13 cellular contexts compared by ENCODE assay signal in the genomic region with DNA sequence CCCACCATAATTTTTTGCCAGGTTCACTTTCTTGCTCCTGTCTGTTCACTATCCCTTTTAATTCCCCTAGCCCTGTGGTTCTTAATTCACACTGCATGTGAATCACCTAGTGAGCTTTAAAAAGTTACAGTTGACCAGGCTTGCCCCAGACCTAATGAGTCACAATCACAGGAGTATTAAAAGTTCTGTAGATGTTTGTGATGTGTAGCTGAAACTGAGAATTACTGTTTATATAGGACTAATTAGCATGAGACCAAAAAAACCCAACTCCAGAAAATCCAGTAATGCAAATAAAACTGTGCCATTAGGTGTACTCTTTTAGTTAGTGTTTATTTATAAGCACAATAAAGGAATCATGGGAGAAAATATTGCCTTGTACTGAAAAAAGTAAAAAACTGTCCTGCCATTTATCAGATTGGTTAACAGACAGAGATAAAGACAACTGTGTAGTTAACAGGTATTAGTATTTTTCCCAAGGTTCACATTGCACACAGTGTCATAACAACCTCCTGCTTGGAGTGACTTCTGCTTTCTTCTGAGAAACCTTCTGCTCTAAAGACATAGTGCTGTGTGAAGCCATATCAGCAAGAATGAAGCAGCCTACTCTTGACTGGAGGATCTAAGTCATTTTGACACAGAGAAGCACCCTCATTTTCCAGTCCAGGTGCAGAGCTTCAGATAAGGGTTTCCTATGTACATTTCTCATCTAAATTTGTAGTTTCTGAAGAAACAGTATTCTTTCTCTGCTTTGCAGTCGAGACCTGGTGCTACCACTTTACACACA. TPM values are rescaled to one million over a fixed set of nuclear protein-coding genes. Genes with fewer than 3 reads are reported as not detected.
DNase-seq lines count a peak whose midpoint lies in the region; ATAC-seq, FAIRE-seq and TF ChIP-seq lines count a peak whose summit lies in the region.
"Had no signal": no experiment of that assay in that cellular context is flagged by ENCODE, and none has a peak within 500 bp of the region (broad histone marks: within the 10 kb centered on the region; RNA-seq: fewer than 3 reads in every experiment).

No MANE protein-coding gene starts in this region.

- H3K36me3 ChIP-seq in breast epithelium (peaks cover 5% of the 10 kb centered on the region), body of pancreas (replicated peaks in 1 of 2; ENCODE audit: insufficient read depth in 1 of 2, low read depth in 2 of 2) (peaks cover 0 to 11% of the 10 kb centered on the region in 2 donors)
- H3K36me3 ChIP-seq: neural progenitor cell had no signal

- no peaks in the 10 kb centered on the region for H3K9me3 Mint-ChIP-seq in MCF 10A (ENCODE audit: unreplicated experiment)
- H3K9me3 Mint-ChIP-seq in stimulated activated naive CD8-positive, alpha-beta T cell treated with anti-CD3 and anti-CD28 coated beads, Interleukin-15, amount 100 ng/mL, for 72 hours: no peaks in the 10 kb centered on the region
- H3K9me3 Mint-ChIP-seq: neural progenitor cell had no signal

- 74 to 91% methylated on average over 1 of the region's 1 CpG for WGBS in body of pancreas, 2 donors

- ATAC-seq in foreskin keratinocyte (peak; percentile 81), body of pancreas (no peak), GM21723 (IDR thresholded peaks at IDR 0.05; ENCODE audit: unreplicated experiment) (no peak)
- peak; percentile 54 for ATAC-seq in stimulated activated naive CD8-positive, alpha-beta T cell treated with anti-CD3 and anti-CD28 coated beads, Interleukin-15, amount 100 ng/mL, for 72 hours
- ATAC-seq: left lobe of liver had no signal

- no peaks in the 10 kb centered on the region for H3K4me1 ChIP-seq in breast epithelium
- H3K4me1 ChIP-seq in foreskin keratinocyte: peaks cover 16% of the 10 kb centered on the region
- H3K4me1 ChIP-seq in body of pancreas: peaks cover 8% of the 10 kb centered on the region
- H3K4me1 ChIP-seq: neural progenitor cell had no signal

- H3K9me3 ChIP-seq in breast epithelium (no peaks in the 10 kb centered on the region), body of pancreas (no peaks in the 10 kb centered on the region)
- H3K9me3 ChIP-seq: SJSA1 had no signal

- H3K4me1 Mint-ChIP-seq in MCF 10A (ENCODE audit: insufficient read depth, unreplicated experiment): peaks cover 33% of the 10 kb centered on the region
- H3K4me1 Mint-ChIP-seq in stimulated activated naive CD8-positive, alpha-beta T cell treated with anti-CD3 and anti-CD28 coated beads, Interleukin-15, amount 100 ng/mL, for 72 hours: peaks cover 19% of the 10 kb centered on the region

- intact Hi-C loops in MCF 10A (cut with micrococcal nuclease) (loop anchor here (5.0 kb wide), 1 partner anchor 376 kb away; no protein-coding TSS in a partner anchor), breast epithelium (cut with DNase I; ENCODE audit: low total_unique reads) (no loop called here), body of pancreas (cut with DNase I) (no loop called here)

- peak; percentile 53 for DNase-seq in MCF 10A (ENCODE audit: unreplicated experiment)
- no peak for DNase-seq in breast epithelium (ENCODE audit: low spot score in 2 of 2)
- DNase-seq in SKM-1 treated with dmso at 0.1 percent for 144 hours (lab: John Stamatoyannopoulos, UW; ENCODE audit: unreplicated experiment): peak; percentile 58
- peak; percentile 39 to 68 for DNase-seq in foreskin keratinocyte
- no peak for DNase-seq in stimulated activated naive CD8-positive, alpha-beta T cell treated with anti-CD3 and anti-CD28 coated beads, Interleukin-15, amount 100 ng/mL, for 72 hours
- DNase-seq in urothelium cell line (ENCODE audit: low spot score): no peak
- DNase-seq in body of pancreas: no peak
- DNase-seq: NCI-H1092 had no signal

- no peak for FAIRE-seq in urothelium cell line (lab: Jason Lieb, UNC)
- FAIRE-seq: GM18507 had no signal

- no peaks in the 10 kb centered on the region for H3K27me3 Mint-ChIP-seq in MCF 10A (ENCODE audit: insufficient read depth, unreplicated experiment)
- H3K27me3 Mint-ChIP-seq in stimulated activated naive CD8-positive, alpha-beta T cell treated with anti-CD3 and anti-CD28 coated beads, Interleukin-15, amount 100 ng/mL, for 72 hours: no peaks in the 10 kb centered on the region

- H3K4me3 Mint-ChIP-seq in MCF 10A (ENCODE audit: unreplicated experiment): no peak overlapping the region
- H3K4me3 Mint-ChIP-seq in stimulated activated naive CD8-positive, alpha-beta T cell treated with anti-CD3 and anti-CD28 coated beads, Interleukin-15, amount 100 ng/mL, for 72 hours: no peak overlapping the region
- H3K4me3 Mint-ChIP-seq: neural progenitor cell had no signal

- no TSS peak for BruUV-seq in MCF 10A (replicated peaks; lab: Mats Ljungman, UMichigan)

- no peaks in the 10 kb centered on the region for H3K27me3 ChIP-seq in breast epithelium
- H3K27me3 ChIP-seq in foreskin keratinocyte: no peaks in the 10 kb centered on the region
- H3K27me3 ChIP-seq in body of pancreas: no peaks in the 10 kb centered on the region
- H3K27me3 ChIP-seq: neural progenitor cell, SJSA1 had no signal

- no peak for TF ChIP-seq POLR2A in breast epithelium (IDR thresholded peaks at IDR 0.05)
- TF ChIP-seq POLR2A in body of pancreas (IDR thresholded peaks at IDR 0.05): no peak

- POLR2A ChIA-PET in MCF 10A (lab: Yijun Ruan, JAX): interaction anchor here (0.6 to 1.6 kb wide), 8 partner anchors 10 to 820 kb away, joined by 3 to 4 read pairs (median 3); partner anchors contain the start of gene VAPA

- H3K27ac Mint-ChIP-seq in MCF 10A (ENCODE audit: low read depth, unreplicated experiment): peak overlapping the region; percentile 64
- peak overlapping the region; percentile 54 to 69 for H3K27ac Mint-ChIP-seq in stimulated activated naive CD8-positive, alpha-beta T cell treated with anti-CD3 and anti-CD28 coated beads, Interleukin-15, amount 100 ng/mL, for 72 hours
- H3K27ac Mint-ChIP-seq: neural progenitor cell had no signal

- peaks cover 82% of the 10 kb centered on the region for H3K36me3 Mint-ChIP-seq in MCF 10A (ENCODE audit: insufficient read depth, unreplicated experiment)

- H3K4me3 ChIP-seq in breast epithelium (no peak overlapping the region), body of pancreas (no peak overlapping the region)
- H3K4me3 ChIP-seq: neural progenitor cell, SJSA1 had no signal

- CTCF ChIA-PET in MCF 10A (lab: Yijun Ruan, JAX): interaction anchor here (0.6 to 1.6 kb wide), 4 partner anchors 306 to 1919 kb away, joined by 3 to 4 read pairs (median 4); no protein-coding TSS in a partner anchor

- TF ChIP-seq CTCF in MCF 10A (IDR thresholded peaks at IDR 0.05; ENCODE audit: unreplicated experiment) (no peak), breast epithelium (IDR thresholded peaks at IDR 0.05) (no peak), foreskin keratinocyte (conservative IDR thresholded peaks at IDR 0.05) (no peak), body of pancreas (IDR thresholded peaks at IDR 0.05) (no peak)

- no peak overlapping the region for H3K27ac ChIP-seq in breast epithelium
- peak overlapping the region; percentile 13 for H3K27ac ChIP-seq in foreskin keratinocyte
- H3K27ac ChIP-seq in body of pancreas: no peak overlapping the region
- H3K27ac ChIP-seq: neural progenitor cell, SJSA1 had no signal

RNA-seq across cellular contexts. Expression of gene VAPA, which starts 39.0 kb away (rescaled TPM):
- total RNA-seq in MCF 10A (2022) (247 and 286 TPM in 2 replicates), breast epithelium (100 to 1,000 TPM; 235 to 263 (median 260) TPM), foreskin keratinocyte (247 and 251 TPM in 2 replicates), body of pancreas (100 to 1,000 TPM in 1 of 2 donors, 10 to 100 TPM in 1; 58.7 to 113 TPM)
- polyA plus RNA-seq in foreskin keratinocyte: 134 and 162 TPM in 2 replicates

Comparison
In these comparisons a context has a peak if more than half of its experiments do, and no peak if none do; other contexts are left out.
1. DNase-seq: peak in MCF 10A (single experiment), SKM-1 treated with dmso at 0.1 percent for 144 hours (single experiment) and foreskin keratinocyte (2 of 2); none in breast epithelium (0 of 2), stimulated activated naive CD8-positive, alpha-beta T cell treated with anti-CD3 and anti-CD28 coated beads, Interleukin-15, amount 100 ng/mL, for 72 hours (0 of 2), urothelium cell line (single experiment) and body of pancreas (0 of 4).
2. ATAC-seq: peak in foreskin keratinocyte (single experiment) and stimulated activated naive CD8-positive, alpha-beta T cell treated with anti-CD3 and anti-CD28 coated beads, Interleukin-15, amount 100 ng/mL, for 72 hours (single experiment); none in body of pancreas (single experiment) and GM21723 (single experiment).